ENCODE assay signal across 8 cellular contexts in genomic region chr4:167234388-167234881, GRCh38. TPM values are rescaled to one million over a fixed set of nuclear protein-coding genes. Genes with fewer than 3 reads are reported as not detected.
DNase-seq lines count a peak whose midpoint lies in the region; ATAC-seq and TF ChIP-seq lines count a peak whose summit lies in the region.

Gene SPOCK3, minus strand, starts transcription at chr4:167234494.

- TF ChIP-seq POLR2A in testis (IDR thresholded peaks at IDR 0.05), result no peak

- peaks cover 27% of the 10 kb centered on the region for H3K27me3 Mint-ChIP-seq in endodermal cell (ENCODE audit: insufficient read depth)

- H3K27me3 ChIP-seq in endodermal cell (ENCODE audit: control insufficient read depth, insufficient read depth, low read length, poor library complexity, severe bottlenecking), result peaks cover 28% of the 10 kb centered on the region
- no peaks in the 10 kb centered on the region for H3K27me3 ChIP-seq in testis
- H3K27me3 ChIP-seq in colonic mucosa, result peaks cover 17% of the 10 kb centered on the region

- H3K9me3 Mint-ChIP-seq in endodermal cell, result no peaks in the 10 kb centered on the region

- 0% methylated on average over 11 to 29 of the region's 29 CpGs for WGBS in endodermal cell (ENCODE audit: insufficient coverage in 1 of 2, insufficient read length in 1 of 2), 2 experiments
- WGBS in testis, 2 donors, result 0 to 1% methylated on average over 29 of the region's 29 CpGs

- H3K36me3 ChIP-seq in endodermal cell (ENCODE audit: control insufficient read depth, insufficient read depth, low read length) (no peaks in the 10 kb centered on the region), testis (ENCODE audit: low read depth, missing control alignments) (no peaks in the 10 kb centered on the region), colonic mucosa (no peaks in the 10 kb centered on the region)

- peak within 1 kb of the TSS; percentile 59 for H3K27ac Mint-ChIP-seq in endodermal cell

- H3K9ac ChIP-seq in endodermal cell (ENCODE audit: extremely low read depth, low read length, poor library complexity, severe bottlenecking) (peak within 1 kb of the TSS; percentile 6), colonic mucosa (ENCODE audit: low read depth in 2 of 2, low read length in 2 of 2) (no peak within 1 kb of the TSS)

- no peaks in the 10 kb centered on the region for H3K9me3 ChIP-seq in endodermal cell (ENCODE audit: control insufficient read depth, low read length)
- H3K9me3 ChIP-seq in testis, result no peaks in the 10 kb centered on the region
- no peaks in the 10 kb centered on the region for H3K9me3 ChIP-seq in colonic mucosa

- ATAC-seq in HG02798 (IDR thresholded peaks at IDR 0.05; ENCODE audit: poor library complexity, unreplicated experiment), result peak; percentile 38

- intact Hi-C loops in testis (cut with DNase I; ENCODE audit: low total_unique reads), result no loop called here
- intact Hi-C loops in colonic mucosa (cut with DNase I), result no loop called here

- DNase-seq in GM03348 (ENCODE audit: low spot score), result peak; percentile 36
- peak; percentile 9 for DNase-seq in RPMI7951 (ENCODE audit: low read depth)
- peak; percentile 87 for DNase-seq in endodermal cell
- peak; percentile 1 to 13 for DNase-seq in lung microvascular endothelial cell (ENCODE audit: low read depth in 2 of 2)
- DNase-seq in testis, result peak; percentile 56
- no peak for DNase-seq in colonic mucosa
- no peak for DNase-seq in stimulated activated CD4-positive, alpha-beta T cell treated with anti-CD3 and anti-CD28 coated beads, Interleukin-4, amount 100 ng/mL, for 1 hour

- peak within 1 kb of the TSS; percentile 86 for H3K4me3 ChIP-seq in endodermal cell (ENCODE audit: low read length)
- H3K4me3 ChIP-seq in testis, result peak within 1 kb of the TSS; percentile 34 to 51
- no peak within 1 kb of the TSS for H3K4me3 ChIP-seq in colonic mucosa

- peaks cover 34% of the 10 kb centered on the region for H3K4me1 Mint-ChIP-seq in endodermal cell

- no peak within 1 kb of the TSS for H3K27ac ChIP-seq in endodermal cell (ENCODE audit: low read depth, low read length)
- no peak within 1 kb of the TSS for H3K27ac ChIP-seq in testis
- H3K27ac ChIP-seq in colonic mucosa, result no peak within 1 kb of the TSS

- TF ChIP-seq CTCF in endodermal cell (conservative IDR thresholded peaks at IDR 0.05) (no peak), testis (IDR thresholded peaks at IDR 0.05) (no peak), colonic mucosa (IDR thresholded peaks at IDR 0.05) (no peak)

- H3K4me1 ChIP-seq in endodermal cell (ENCODE audit: control insufficient read depth, insufficient read depth, low read length) (peaks cover 14% of the 10 kb centered on the region), testis (no peaks in the 10 kb centered on the region), colonic mucosa (no peaks in the 10 kb centered on the region)

- H3K4me3 Mint-ChIP-seq in endodermal cell, result peak within 1 kb of the TSS; percentile 86

- no peaks in the 10 kb centered on the region for H3K36me3 Mint-ChIP-seq in endodermal cell (ENCODE audit: low read depth)

RNA-seq across cellular contexts. Expression of gene SPOCK3, which starts in this region (rescaled TPM):
- total RNA-seq in RPMI7951 (2014; rRNA removed; shearing (Covaris generic)), result not detected in 2 replicates
- total RNA-seq in endodermal cell, result 10 to 100 TPM; 21.1 to 22.5 TPM
- 3.0 TPM for polyA plus RNA-seq in endodermal cell (2013, experiment 1 of 2)
- polyA plus RNA-seq in endodermal cell (2013, experiment 2 of 2), result 2.9 TPM
- total RNA-seq in lung microvascular endothelial cell, result under 0.01 TPM in 1 of 2 replicates, not detected in the other
- total RNA-seq in testis, result under 1 TPM; 0.16 to 0.68 TPM
- 1.5 TPM for polyA plus RNA-seq in testis (ENCODE audit: insufficient read depth, low read depth, low replicate concordance)
- under 1 TPM in 1 of 2 donors, not detected in 1; 0.77 TPM for total RNA-seq in colonic mucosa

Comparison
In these comparisons a context has a peak if more than half of its experiments do, and no peak if none do; other contexts are left out.
1. RNA of gene SPOCK3 (total RNA-seq): 21.1 to 22.5 TPM in endodermal cell; 0.77 TPM in colonic mucosa, 0.16 to 0.68 TPM in testis, not detected in RPMI7951 and under 0.01 TPM in lung microvascular endothelial cell; every median in the first group is over 10 times any median in the second.
2. Peak in DNase-seq in RPMI7951; RNA of the gene not detected or under 1 TPM.
3. Peak in DNase-seq in lung microvascular endothelial cell; RNA of the gene not detected or under 1 TPM.
4. DNase-seq: peak in GM03348 (single experiment), endodermal cell (single experiment) and testis (single experiment); none in colonic mucosa (single experiment) and stimulated activated CD4-positive, alpha-beta T cell treated with anti-CD3 and anti-CD28 coated beads, Interleukin-4, amount 100 ng/mL, for 1 hour (single experiment).